20 cellular contexts compared by ENCODE assay signal in genomic region chr6:137475103-137475502, GRCh38. TPM values are rescaled to one million over a fixed set of nuclear protein-coding genes. Genes with fewer than 3 reads are reported as not detected.
A peak's percentile ranks its signal among the peaks of the same experiment; 100 is the strongest.
DNase-seq lines count a peak whose midpoint lies in the region; TF ChIP-seq lines count a peak whose summit lies in the region.
"Had no signal": no experiment of that assay in that cellular context is flagged by ENCODE, and none has a peak within 500 bp of the region (broad histone marks: within the 10 kb centered on the region; RNA-seq: fewer than 3 reads in every experiment).

No MANE protein-coding gene starts in this region.

- CTCF ChIA-PET in RWPE1 (lab: Yijun Ruan, JAX): interaction anchor here (0.5 kb wide), 1 partner anchor 79 kb away, joined by 4 read pairs; no protein-coding TSS in a partner anchor

- H3K4me3 Mint-ChIP-seq in HFFc6 (no peak overlapping the region), neural crest cell (no peak overlapping the region)
- H3K4me3 Mint-ChIP-seq: naive thymus-derived CD8-positive, alpha-beta T cell had no signal

- H3K4me3 ChIP-seq in DOHH2 (ENCODE audit: low read length) (no peak overlapping the region), WERI-Rb-1 (ENCODE audit: low read depth, low read length) (no peak overlapping the region)

- no peaks in the 10 kb centered on the region for H3K27me3 ChIP-seq in DOHH2 (ENCODE audit: control insufficient read depth, low read length)
- peaks cover 8% of the 10 kb centered on the region for H3K27me3 ChIP-seq in WERI-Rb-1 (ENCODE audit: insufficient read depth, low read depth, severe bottlenecking)

- POLR2A ChIA-PET in RWPE1 (lab: Yijun Ruan, JAX; ENCODE audit: low non-redundant PET): no interaction called here

- TF ChIP-seq CTCF in DOHH2 (IDR thresholded peaks at IDR 0.05; ENCODE audit: low read depth, low read length, poor library complexity, severe bottlenecking) (peak; percentile 16), HFFc6 (IDR thresholded peaks at IDR 0.05) (peak; percentile 17; the same call in 1 of the 2 replicates), WERI-Rb-1 (IDR thresholded peaks at IDR 0.05; ENCODE audit: low read depth, low read length) (0 out of 2 replicates have a peak, but pooled peaks have one; percentile 1), neural crest cell (conservative IDR thresholded peaks at IDR 0.05) (peak; percentile 22), RWPE1 (conservative IDR thresholded peaks at IDR 0.05; ENCODE audit: low read depth) (no peak)

- H3K36me3 ChIP-seq in DOHH2 (ENCODE audit: control insufficient read depth, low read length) (no peaks in the 10 kb centered on the region), WERI-Rb-1 (no peaks in the 10 kb centered on the region)

- peaks cover 10% of the 10 kb centered on the region for H3K27me3 Mint-ChIP-seq in HFFc6 (ENCODE audit: insufficient read depth)
- H3K27me3 Mint-ChIP-seq in neural crest cell (ENCODE audit: low read depth): peaks cover 93% of the 10 kb centered on the region

- no peak overlapping the region for H3K4me2 ChIP-seq in DOHH2 (ENCODE audit: low read length)

- DNase-seq in HFFc6: no peak
- DNase-seq in WERI-Rb-1: no peak
- DNase-seq in neural crest cell (ENCODE audit: low read depth, low spot score): no peak
- DNase-seq in HUDEP-2 (lab: John Stamatoyannopoulos, UW; ENCODE audit: unreplicated experiment in 76 of 76): no peak
- no peak for DNase-seq in substantia nigra (lab: John Stamatoyannopoulos, UW)
- no peak for DNase-seq in RWPE1 (ENCODE audit: low spot score)
- DNase-seq: activated naive CD4-positive, alpha-beta T cell treated with anti-CD3 and anti-CD28 coated beads, Interleukin-2, amount 50 U/mL, for 16 hours; activated T-cell treated with anti-CD3 and anti-CD28 coated beads for 4 hours; C1 segment of cervical spinal cord; cortex of kidney; DMS153; GOT3; Kasumi-1; mesenchymal stem cell; naive thymus-derived CD8-positive, alpha-beta T cell; NCI-H526 had no signal

- H3K9me3 Mint-ChIP-seq in HFFc6: no peaks in the 10 kb centered on the region
- no peaks in the 10 kb centered on the region for H3K9me3 Mint-ChIP-seq in neural crest cell
- H3K9me3 Mint-ChIP-seq: naive thymus-derived CD8-positive, alpha-beta T cell had no signal

- no peaks in the 10 kb centered on the region for H3K9me3 ChIP-seq in DOHH2 (ENCODE audit: control insufficient read depth, insufficient read depth, low read length)
- H3K9me3 ChIP-seq in WERI-Rb-1 (ENCODE audit: severe bottlenecking): peaks cover 2% of the 10 kb centered on the region

- no peak overlapping the region for H3K27ac ChIP-seq in DOHH2 (ENCODE audit: low read depth, low read length)
- no peak overlapping the region for H3K27ac ChIP-seq in WERI-Rb-1
- H3K27ac ChIP-seq in substantia nigra (ENCODE audit: low read depth, low read length, poor library complexity, severe bottlenecking): no peak overlapping the region
- no peak overlapping the region for H3K27ac ChIP-seq in RWPE1
- H3K27ac ChIP-seq: parathyroid adenoma had no signal

- no peaks in the 10 kb centered on the region for H3K79me2 ChIP-seq in DOHH2 (ENCODE audit: control insufficient read depth, low read length)
- H3K79me2 ChIP-seq: parathyroid adenoma had no signal

- H3K9me2 ChIP-seq in DOHH2 (replicated peaks; ENCODE audit: control insufficient read depth, low read length): no peaks in the 10 kb centered on the region; the same call in 1 of the 2 replicates

- H3K36me3 Mint-ChIP-seq in HFFc6 (ENCODE audit: low read depth) (no peaks in the 10 kb centered on the region), neural crest cell (ENCODE audit: low read depth) (no peaks in the 10 kb centered on the region)
- H3K36me3 Mint-ChIP-seq: naive thymus-derived CD8-positive, alpha-beta T cell had no signal

- no peaks in the 10 kb centered on the region for H3K4me1 ChIP-seq in DOHH2 (ENCODE audit: control insufficient read depth, low read length)
- H3K4me1 ChIP-seq: parathyroid adenoma had no signal

- no peaks in the 10 kb centered on the region for H4K20me1 ChIP-seq in DOHH2 (ENCODE audit: control insufficient read depth, insufficient read depth, low read depth, low read length)

- H3K27ac Mint-ChIP-seq in HFFc6 (no peak overlapping the region), neural crest cell (ENCODE audit: unreplicated experiment) (no peak overlapping the region)
- H3K27ac Mint-ChIP-seq: naive thymus-derived CD8-positive, alpha-beta T cell had no signal

- H3F3A ChIP-seq in DOHH2 (ENCODE audit: control insufficient read depth, insufficient read depth): no peaks in the 10 kb centered on the region

- H3K4me1 Mint-ChIP-seq in HFFc6 (ENCODE audit: low read depth) (no peaks in the 10 kb centered on the region), neural crest cell (peaks cover 16% of the 10 kb centered on the region)

RNA-seq across cellular contexts. Expression of gene OLIG3, which starts 19.1 kb away (rescaled TPM):
- total RNA-seq in HFFc6 (2021; fragmentation: NEBNext Ultra II Directional; extraction: Animal tissue kit (Norgen Biotek cat#: 25700)): not detected
- total RNA-seq in neural crest cell: 0.14 and 0.63 TPM in 2 replicates
- total RNA-seq: frontal cortex; naive thymus-derived CD8-positive, alpha-beta T cell; temporal lobe had no signal
